ENCODE assay signal across 1 cellular context in the genomic region with DNA sequence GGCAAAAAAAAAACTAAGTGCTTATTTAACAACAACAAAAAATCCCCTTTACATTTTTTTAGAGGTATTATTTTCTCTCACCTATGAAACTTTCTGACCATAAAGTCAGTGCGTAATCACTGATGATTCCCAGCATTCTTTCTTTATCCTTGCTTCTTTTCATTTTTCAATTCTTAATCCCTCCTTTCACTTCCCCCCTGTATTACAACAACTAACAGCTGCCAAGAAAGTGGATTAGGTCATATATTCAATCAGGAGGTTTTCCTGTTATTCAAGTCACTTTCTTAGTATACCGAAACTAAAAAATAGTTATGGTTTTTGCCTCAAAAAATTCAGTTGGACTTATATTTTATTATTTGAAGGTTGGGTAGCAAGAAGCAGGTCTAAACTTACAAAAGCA.
TF ChIP-seq lines count a peak whose summit lies in the region.

No MANE protein-coding gene starts in this region.

TF ChIP-seq in endothelial cell of umbilical vein, 7 proteins besides CTCF, POLR2A, EP300 and RAD21 (continued from another document):
- TF ChIP-seq, protein P1, sequence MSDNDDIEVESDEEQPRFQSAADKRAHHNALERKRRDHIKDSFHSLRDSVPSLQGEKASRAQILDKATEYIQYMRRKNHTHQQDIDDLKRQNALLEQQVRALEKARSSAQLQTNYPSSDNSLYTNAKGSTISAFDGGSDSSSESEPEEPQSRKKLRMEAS (IDR thresholded peaks at IDR 0.05; ENCODE audit: insufficient read depth, insufficient read length) = no peak
TF ChIP-seq in endothelial cell of umbilical vein: peak in this region for 1.
